18 cellular contexts compared by ENCODE assay signal in the genomic region with DNA sequence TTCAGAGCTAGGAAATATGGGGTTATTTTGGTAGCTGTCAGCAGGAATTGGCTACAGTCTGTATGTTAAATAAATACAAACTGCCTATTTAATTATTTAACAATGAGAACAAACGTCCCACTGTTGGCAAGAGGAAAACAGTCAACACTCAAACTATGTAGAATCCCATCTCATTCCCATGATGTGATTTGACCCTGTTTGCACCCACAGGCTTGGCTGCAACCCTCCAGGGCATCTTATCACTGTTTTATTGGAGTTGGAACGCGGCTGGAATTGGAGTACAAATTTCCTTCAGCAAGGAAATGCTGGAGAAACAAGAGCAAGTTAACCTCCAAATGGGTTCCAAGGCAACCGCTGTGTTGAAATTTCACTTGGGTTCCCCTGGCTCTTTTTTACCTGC.
DNase-seq lines count a peak whose midpoint lies in the region; ATAC-seq and TF ChIP-seq lines count a peak whose summit lies in the region.
"Had no signal": no experiment of that assay in that cellular context is flagged by ENCODE, and none has a peak within 500 bp of the region (broad histone marks: within the 10 kb centered on the region; RNA-seq: fewer than 3 reads in every experiment).

No MANE protein-coding gene starts in this region.

- no peaks in the 10 kb centered on the region for H3K9me3 Mint-ChIP-seq in activated T-helper 2 cell treated with anti-CD3 and anti-CD28 coated beads, Interferon-gamma antibody, Interleukin-2, Interleukin-4, amounts not matched to agents 10 μg/mL and 5 μg/mL and 100 μg/mL, durations not matched to agents 14 hours and 24 hours and 36 hours
- H3K9me3 Mint-ChIP-seq: dendritic cell treated with granulocyte-macrophage colony-stimulating factor and Interleukin-4, amounts not matched to agents 40 ng/mL and 50 ng/mL, for 4 days; naive thymus-derived CD8-positive, alpha-beta T cell; T-helper 1 cell treated with Interleukin-12 subunit alpha and Interleukin-12 subunit beta and Interleukin-4 antibody, amounts not matched to agents 30 μg/mL and 1 μg/mL, for 36 hours had no signal

- H3K4me1 ChIP-seq in right atrium auricular region (peaks cover 0 to 43% of the 10 kb centered on the region in 2 donors), ovary (ENCODE audit: insufficient read depth) (peaks cover 12% of the 10 kb centered on the region), left lung (peaks cover 12% of the 10 kb centered on the region in 2 donors)
- H3K4me1 ChIP-seq: A549 had no signal

- no peaks in the 10 kb centered on the region for H3K27me3 ChIP-seq in right atrium auricular region
- H3K27me3 ChIP-seq in ovary = no peaks in the 10 kb centered on the region
- H3K27me3 ChIP-seq in left lung = no peaks in the 10 kb centered on the region

- DNase-seq in Right ventricle myocardium superior = peak; percentile 53
- no peak for DNase-seq in right atrium auricular region (ENCODE audit: low spot score)
- DNase-seq in fibroblast of pulmonary artery (ENCODE audit: low read depth) = peak; percentile 17
- DNase-seq in ovary = peak in 4 of 5 donors; percentile 25 to 43 (median 36)
- no peak for DNase-seq in activated T-helper 2 cell treated with anti-CD3 and anti-CD28 coated beads, Interferon-gamma antibody, Interleukin-2, Interleukin-4, amounts not matched to agents 10 μg/mL and 5 μg/mL and 100 μg/mL, durations not matched to agents 14 hours and 24 hours and 36 hours (ENCODE audit: low spot score)
- no peak for DNase-seq in NCI-H1048 (lab: John Stamatoyannopoulos, UW)
- no peak for DNase-seq in left lung
- DNase-seq: activated gamma-delta T cell treated with Interleukin-2 at 50 U/mL for 16 hours; left colon; MV-4-11; naive thymus-derived CD8-positive, alpha-beta T cell; NCI-H69; stimulated activated CD4-positive, alpha-beta T cell treated with anti-CD3 and anti-CD28 coated beads, Interleukin-1b, Interleukin-23, amount 100 ng/mL, for 48 hours had no signal

- no peaks in the 10 kb centered on the region for H3K36me3 Mint-ChIP-seq in activated T-helper 2 cell treated with anti-CD3 and anti-CD28 coated beads, Interferon-gamma antibody, Interleukin-2, Interleukin-4, amounts not matched to agents 10 μg/mL and 5 μg/mL and 100 μg/mL, durations not matched to agents 14 hours and 24 hours and 36 hours (ENCODE audit: low read depth)
- H3K36me3 Mint-ChIP-seq: naive thymus-derived CD8-positive, alpha-beta T cell had no signal

- 5 to 22% (median 6%) methylated on average over 4 of the region's 4 CpGs for WGBS in ovary, 3 donors

- H3K27ac ChIP-seq in right atrium auricular region (peak overlapping the region in 1 of 2 donors; percentile 55), ovary (peak overlapping the region in 1 of 2 donors; percentile 34), left lung (no peak overlapping the region)
- H3K27ac ChIP-seq: A549 had no signal

- intact Hi-C loops in Right ventricle myocardium superior (cut with DNase I) (no loop called here), ovary (cut with DNase I) (no loop called here), left lung (cut with DNase I) (no loop called here)
- intact Hi-C loops in activated T-helper 2 cell treated with anti-CD3 and anti-CD28 coated beads, Interferon-gamma antibody, Interleukin-2, Interleukin-4, amounts not matched to agents 10 μg/mL and 5 μg/mL and 100 μg/mL, durations not matched to agents 14 hours and 24 hours and 36 hours (cut with micrococcal nuclease) = no loop called here

- no peak overlapping the region for H3K4me3 Mint-ChIP-seq in activated T-helper 2 cell treated with anti-CD3 and anti-CD28 coated beads, Interferon-gamma antibody, Interleukin-2, Interleukin-4, amounts not matched to agents 10 μg/mL and 5 μg/mL and 100 μg/mL, durations not matched to agents 14 hours and 24 hours and 36 hours (ENCODE audit: low read depth)
- H3K4me3 Mint-ChIP-seq: dendritic cell treated with granulocyte-macrophage colony-stimulating factor and Interleukin-4, amounts not matched to agents 40 ng/mL and 50 ng/mL, for 4 days; naive thymus-derived CD8-positive, alpha-beta T cell; T-helper 1 cell treated with Interleukin-12 subunit alpha and Interleukin-12 subunit beta and Interleukin-4 antibody, amounts not matched to agents 30 μg/mL and 1 μg/mL, for 36 hours had no signal

- no peak overlapping the region for H3K27ac Mint-ChIP-seq in activated T-helper 2 cell treated with anti-CD3 and anti-CD28 coated beads, Interferon-gamma antibody, Interleukin-2, Interleukin-4, amounts not matched to agents 10 μg/mL and 5 μg/mL and 100 μg/mL, durations not matched to agents 14 hours and 24 hours and 36 hours
- H3K27ac Mint-ChIP-seq: dendritic cell treated with granulocyte-macrophage colony-stimulating factor and Interleukin-4, amounts not matched to agents 40 ng/mL and 50 ng/mL, for 4 days; naive thymus-derived CD8-positive, alpha-beta T cell; T-helper 1 cell treated with Interleukin-12 subunit alpha and Interleukin-12 subunit beta and Interleukin-4 antibody, amounts not matched to agents 30 μg/mL and 1 μg/mL, for 36 hours had no signal

- ATAC-seq in Right ventricle myocardium superior (ENCODE audit: poor library complexity) (peak; percentile 63), HG03571 (IDR thresholded peaks at IDR 0.05; ENCODE audit: unreplicated experiment) (no peak), left lung (no peak)
- ATAC-seq: A549; HCT116; left colon; naive thymus-derived CD8-positive, alpha-beta T cell had no signal

- no peaks in the 10 kb centered on the region for H3K36me3 ChIP-seq in right atrium auricular region
- no peaks in the 10 kb centered on the region for H3K36me3 ChIP-seq in ovary
- no peaks in the 10 kb centered on the region for H3K36me3 ChIP-seq in left lung

- TF ChIP-seq POLR2A in ovary (IDR thresholded peaks at IDR 0.05) = no peak

- H3K4me3 ChIP-seq in right atrium auricular region (no peak overlapping the region), fibroblast of pulmonary artery (replicated peaks; ENCODE audit: low read depth, low read length) (no peak overlapping the region), ovary (no peak overlapping the region), left lung (no peak overlapping the region)
- H3K4me3 ChIP-seq: A549 had no signal

- TF ChIP-seq EP300 in ovary (IDR thresholded peaks at IDR 0.05) = no peak

- H3K27me3 Mint-ChIP-seq in activated T-helper 2 cell treated with anti-CD3 and anti-CD28 coated beads, Interferon-gamma antibody, Interleukin-2, Interleukin-4, amounts not matched to agents 10 μg/mL and 5 μg/mL and 100 μg/mL, durations not matched to agents 14 hours and 24 hours and 36 hours (ENCODE audit: low read depth) = no peaks in the 10 kb centered on the region
- H3K27me3 Mint-ChIP-seq: dendritic cell treated with granulocyte-macrophage colony-stimulating factor and Interleukin-4, amounts not matched to agents 40 ng/mL and 50 ng/mL, for 4 days had no signal

- H3K9me3 ChIP-seq in right atrium auricular region (no peaks in the 10 kb centered on the region), ovary (no peaks in the 10 kb centered on the region), left lung (no peaks in the 10 kb centered on the region)
- H3K9me3 ChIP-seq: A549 had no signal

- no peaks in the 10 kb centered on the region for H3K4me1 Mint-ChIP-seq in activated T-helper 2 cell treated with anti-CD3 and anti-CD28 coated beads, Interferon-gamma antibody, Interleukin-2, Interleukin-4, amounts not matched to agents 10 μg/mL and 5 μg/mL and 100 μg/mL, durations not matched to agents 14 hours and 24 hours and 36 hours (ENCODE audit: low read depth)

- TF ChIP-seq CTCF in right atrium auricular region (IDR thresholded peaks at IDR 0.05) = no peak
- no peak for TF ChIP-seq CTCF in fibroblast of pulmonary artery (IDR thresholded peaks at IDR 0.05; ENCODE audit: low read length, missing control alignments)
- TF ChIP-seq CTCF in ovary (IDR thresholded peaks at IDR 0.05) = no peak
- TF ChIP-seq CTCF in left lung (IDR thresholded peaks at IDR 0.05) = no peak

Comparison
In these comparisons a context has a peak if more than half of its experiments do, and no peak if none do; other contexts are left out.
1. DNase-seq: peak in Right ventricle myocardium superior (single experiment), fibroblast of pulmonary artery (single experiment) and ovary (4 of 5); none in right atrium auricular region (single experiment), activated T-helper 2 cell treated with anti-CD3 and anti-CD28 coated beads, Interferon-gamma antibody, Interleukin-2, Interleukin-4, amounts not matched to agents 10 μg/mL and 5 μg/mL and 100 μg/mL, durations not matched to agents 14 hours and 24 hours and 36 hours (single experiment), NCI-H1048 (single experiment) and left lung (0 of 2).